8 cellular contexts compared by ENCODE assay signal in the genomic region with DNA sequence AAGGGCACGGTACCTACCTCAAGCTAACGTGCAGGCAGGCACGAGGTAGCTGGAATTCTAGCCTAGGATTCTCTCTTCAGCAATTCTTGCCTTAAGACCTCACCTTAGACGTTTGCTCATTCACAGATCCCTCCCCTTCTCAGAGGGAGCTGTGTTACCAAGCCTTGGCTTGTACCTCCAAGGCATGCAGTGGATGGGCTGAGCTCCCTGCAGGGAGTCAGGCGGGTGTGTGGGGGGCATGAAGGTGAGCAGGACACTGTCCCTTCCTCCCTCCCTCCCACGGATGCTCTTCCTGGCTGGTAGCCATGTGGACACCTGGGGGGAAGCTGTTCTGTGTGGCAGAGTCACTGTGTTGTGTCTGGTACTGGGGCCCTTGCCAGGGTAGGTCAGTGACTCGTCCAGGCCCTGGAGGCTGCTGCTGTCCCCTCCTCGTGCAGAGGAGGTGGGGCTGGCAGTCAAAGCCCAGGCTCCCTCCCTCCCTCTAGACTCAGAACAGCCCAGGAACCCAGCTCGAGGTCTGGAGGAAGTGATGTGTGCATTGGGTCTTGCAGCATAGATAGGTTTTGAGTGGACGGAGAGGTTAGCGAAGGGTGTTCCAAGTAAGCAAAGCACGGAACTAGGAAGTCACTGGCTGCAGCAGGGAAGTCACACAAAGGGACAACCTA.
DNase-seq lines count a peak whose midpoint lies in the region; ATAC-seq and TF ChIP-seq lines count a peak whose summit lies in the region.

No MANE protein-coding gene starts in this region.

- no peak overlapping the region for H3K4me2 ChIP-seq in GM23338

- no peaks in the 10 kb centered on the region for H3K9me3 ChIP-seq in heart left ventricle
- H3K9me3 ChIP-seq in effector memory CD4-positive, alpha-beta T cell (ENCODE audit: control insufficient read depth, low read length) = no peaks in the 10 kb centered on the region

- no peak for TF ChIP-seq POLR2A in heart left ventricle (IDR thresholded peaks at IDR 0.05)

- no peaks in the 10 kb centered on the region; the same call in 1 of the 3 replicates for H3K9me3 Mint-ChIP-seq in GM23338

- H3K4me1 Mint-ChIP-seq in GM23338 = peaks cover 32% of the 10 kb centered on the region

- H3K27ac ChIP-seq in GM23338 (ENCODE audit: low read depth) = 0 out of 2 replicates have a peak overlapping the region, but pooled peaks have one; percentile 81
- peak overlapping the region in 6 of 12 donors; percentile 10 to 69 (median 28) for H3K27ac ChIP-seq in heart left ventricle
- no peak overlapping the region for H3K27ac ChIP-seq in effector memory CD4-positive, alpha-beta T cell (ENCODE audit: insufficient read depth, low read length, poor library complexity, severe bottlenecking)

- no peak overlapping the region for H3K4me3 Mint-ChIP-seq in GM23338

- H3K9me2 ChIP-seq in GM23338 (ENCODE audit: insufficient read depth) = no peaks in the 10 kb centered on the region

- H4K20me1 ChIP-seq in GM23338 (replicated peaks; ENCODE audit: insufficient read depth) = peaks cover 5% of the 10 kb centered on the region

- H3K27ac Mint-ChIP-seq in GM23338 = no peak overlapping the region; the same call in 1 of the 2 replicates

- ATAC-seq in GM23338 = peak; percentile 52
- peak; percentile 54 to 86 (median 81) for ATAC-seq in heart left ventricle
- ATAC-seq in HG02885 (IDR thresholded peaks at IDR 0.05; ENCODE audit: poor library complexity, unreplicated experiment) = no peak

- no peaks in the 10 kb centered on the region for H3K27me3 ChIP-seq in GM23338 (ENCODE audit: insufficient read depth)
- no peaks in the 10 kb centered on the region for H3K27me3 ChIP-seq in heart left ventricle
- H3K27me3 ChIP-seq in effector memory CD4-positive, alpha-beta T cell (replicated peaks; ENCODE audit: control insufficient read depth, insufficient read depth, low read length, poor library complexity, severe bottlenecking) = no peaks in the 10 kb centered on the region

- H3K36me3 ChIP-seq in GM23338 (ENCODE audit: insufficient read depth) (no peaks in the 10 kb centered on the region), heart left ventricle (no peaks in the 10 kb centered on the region)
- H3K36me3 ChIP-seq in effector memory CD4-positive, alpha-beta T cell (ENCODE audit: control insufficient read depth, insufficient read depth, low read length) = no peaks in the 10 kb centered on the region

- TF ChIP-seq CTCF in GM23338 (conservative IDR thresholded peaks at IDR 0.05; ENCODE audit: low read depth in 2 of 2) (no peak), heart left ventricle (IDR thresholded peaks at IDR 0.05) (no peak)

- no peak overlapping the region for H3K4me3 ChIP-seq in GM23338
- no peak overlapping the region for H3K4me3 ChIP-seq in heart left ventricle
- H3K4me3 ChIP-seq in effector memory CD4-positive, alpha-beta T cell (ENCODE audit: insufficient read depth, low read depth, low read length, poor library complexity, severe bottlenecking) = no peak overlapping the region

- H3K4me1 ChIP-seq in GM23338 (ENCODE audit: insufficient read depth) (peaks cover 8% of the 10 kb centered on the region; the same call in 1 of the 2 replicates), heart left ventricle (peaks cover 3 to 30% (median 20%) of the 10 kb centered on the region in 12 donors)
- H3K4me1 ChIP-seq in effector memory CD4-positive, alpha-beta T cell (ENCODE audit: control insufficient read depth, insufficient read depth, low read length, poor library complexity, severe bottlenecking) = no peaks in the 10 kb centered on the region

- 0 out of 3 replicates have a peak, but pooled peaks cover 8% of the 10 kb centered on the region for H3K36me3 Mint-ChIP-seq in GM23338 (ENCODE audit: low read depth)

- no peak overlapping the region for H2AFZ ChIP-seq in GM23338

- peaks cover 8% of the 10 kb centered on the region for H3K27me3 Mint-ChIP-seq in GM23338 (ENCODE audit: insufficient read depth, low read depth, poor library complexity)

- peaks cover 21% of the 10 kb centered on the region for H3K79me2 ChIP-seq in GM23338 (replicated peaks; ENCODE audit: insufficient read depth)

- H3F3A ChIP-seq in GM23338 (replicated peaks; ENCODE audit: low read depth) = 0 out of 2 replicates have a peak, but pooled peaks cover 3% of the 10 kb centered on the region

- no peak for DNase-seq in GM23338 (ENCODE audit: low spot score)
- DNase-seq in RPMI7951 (ENCODE audit: low read depth) = peak; percentile 20
- peak; percentile 33 to 71 (median 66) for DNase-seq in heart left ventricle
- peak; percentile 61 for DNase-seq in renal cortical epithelial cell (ENCODE audit: low read depth)
- DNase-seq in effector memory CD4-positive, alpha-beta T cell = no peak
- DNase-seq in stimulated activated CD4-positive, alpha-beta T cell treated with anti-CD3 and anti-CD28 coated beads, Interleukin-1b, Interleukin-23, amount 100 ng/mL, for 48 hours = no peak
- DNase-seq in central memory CD4-positive, alpha-beta T cell = no peak

- intact Hi-C loops in heart left ventricle (cut with DNase I) = no loop called here

- 22 to 53% (median 41%) methylated on average over 8 to 12 of the region's 12 CpGs for WGBS in heart left ventricle, 4 donors

TF ChIP-seq in GM23338, 12 proteins besides CTCF, POLR2A, EP300 and RAD21:
- TF ChIP-seq, protein P1, sequence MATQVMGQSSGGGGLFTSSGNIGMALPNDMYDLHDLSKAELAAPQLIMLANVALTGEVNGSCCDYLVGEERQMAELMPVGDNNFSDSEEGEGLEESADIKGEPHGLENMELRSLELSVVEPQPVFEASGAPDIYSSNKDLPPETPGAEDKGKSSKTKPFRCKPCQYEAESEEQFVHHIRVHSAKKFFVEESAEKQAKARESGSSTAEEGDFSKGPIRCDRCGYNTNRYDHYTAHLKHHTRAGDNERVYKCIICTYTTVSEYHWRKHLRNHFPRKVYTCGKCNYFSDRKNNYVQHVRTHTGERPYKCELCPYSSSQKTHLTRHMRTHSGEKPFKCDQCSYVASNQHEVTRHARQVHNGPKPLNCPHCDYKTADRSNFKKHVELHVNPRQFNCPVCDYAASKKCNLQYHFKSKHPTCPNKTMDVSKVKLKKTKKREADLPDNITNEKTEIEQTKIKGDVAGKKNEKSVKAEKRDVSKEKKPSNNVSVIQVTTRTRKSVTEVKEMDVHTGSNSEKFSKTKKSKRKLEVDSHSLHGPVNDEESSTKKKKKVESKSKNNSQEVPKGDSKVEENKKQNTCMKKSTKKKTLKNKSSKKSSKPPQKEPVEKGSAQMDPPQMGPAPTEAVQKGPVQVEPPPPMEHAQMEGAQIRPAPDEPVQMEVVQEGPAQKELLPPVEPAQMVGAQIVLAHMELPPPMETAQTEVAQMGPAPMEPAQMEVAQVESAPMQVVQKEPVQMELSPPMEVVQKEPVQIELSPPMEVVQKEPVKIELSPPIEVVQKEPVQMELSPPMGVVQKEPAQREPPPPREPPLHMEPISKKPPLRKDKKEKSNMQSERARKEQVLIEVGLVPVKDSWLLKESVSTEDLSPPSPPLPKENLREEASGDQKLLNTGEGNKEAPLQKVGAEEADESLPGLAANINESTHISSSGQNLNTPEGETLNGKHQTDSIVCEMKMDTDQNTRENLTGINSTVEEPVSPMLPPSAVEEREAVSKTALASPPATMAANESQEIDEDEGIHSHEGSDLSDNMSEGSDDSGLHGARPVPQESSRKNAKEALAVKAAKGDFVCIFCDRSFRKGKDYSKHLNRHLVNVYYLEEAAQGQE (IDR thresholded peaks at IDR 0.05; ENCODE audit: unreplicated experiment) = no peak
- TF ChIP-seq JUNB (IDR thresholded peaks at IDR 0.05; ENCODE audit: unreplicated experiment) (no peak), CREB1 (CRISPR knock-in tag; IDR thresholded peaks at IDR 0.05; ENCODE audit: low read depth) (no peak)
TF ChIP-seq in GM23338: peak in this region for 0.

Comparison
In these comparisons a context has a peak if more than half of its experiments do, and no peak if none do; other contexts are left out.
1. DNase-seq: peak in RPMI7951 (single experiment), heart left ventricle (5 of 5) and renal cortical epithelial cell (single experiment); none in GM23338 (single experiment), effector memory CD4-positive, alpha-beta T cell (0 of 3), stimulated activated CD4-positive, alpha-beta T cell treated with anti-CD3 and anti-CD28 coated beads, Interleukin-1b, Interleukin-23, amount 100 ng/mL, for 48 hours (single experiment) and central memory CD4-positive, alpha-beta T cell (single experiment).